1 cellular context compared by ENCODE assay signal in genomic region chr6:3471286-3471685, GRCh38.
TF ChIP-seq lines count a peak whose summit lies in the region.

No MANE protein-coding gene starts in this region.

TF ChIP-seq in HepG2, 621 proteins besides CTCF, POLR2A, EP300 and RAD21:
- TF ChIP-seq ZBTB26 (CRISPR knock-in tag; IDR thresholded peaks at IDR 0.05; ENCODE audit: borderline replicate concordance) (no peak), E2F1 (CRISPR knock-in tag; IDR thresholded peaks at IDR 0.05) (no peak), PRMT3 (CRISPR knock-in tag; IDR thresholded peaks at IDR 0.05; ENCODE audit: borderline replicate concordance, low read depth) (no peak), ELK4 (CRISPR knock-in tag; IDR thresholded peaks at IDR 0.05; ENCODE audit: borderline replicate concordance) (no peak), FOSL2 (CRISPR knock-in tag; IDR thresholded peaks at IDR 0.05) (no peak), ZNF605 (CRISPR knock-in tag; IDR thresholded peaks at IDR 0.05) (no peak), ZBTB39 (CRISPR knock-in tag; IDR thresholded peaks at IDR 0.05) (no peak), ZNF563 (CRISPR knock-in tag; IDR thresholded peaks at IDR 0.05) (no peak), RFXAP (CRISPR knock-in tag; IDR thresholded peaks at IDR 0.05; ENCODE audit: borderline replicate concordance) (no peak), IKZF1 (IDR thresholded peaks at IDR 0.05) (no peak), ZNF678 (CRISPR knock-in tag; IDR thresholded peaks at IDR 0.05) (no peak), ZNF3 (CRISPR knock-in tag; IDR thresholded peaks at IDR 0.05) (no peak), MYC (CRISPR knock-in tag; IDR thresholded peaks at IDR 0.05; ENCODE audit: borderline replicate concordance) (no peak), ONECUT2 (CRISPR knock-in tag; IDR thresholded peaks at IDR 0.05) (no peak), ZNF451 (CRISPR knock-in tag; IDR thresholded peaks at IDR 0.05) (no peak), HNF1A (IDR thresholded peaks at IDR 0.05; ENCODE audit: low read depth) (no peak), HNF1A (CRISPR knock-in tag; IDR thresholded peaks at IDR 0.05; ENCODE audit: borderline replicate concordance) (no peak), ZMYM2 (CRISPR knock-in tag; IDR thresholded peaks at IDR 0.05) (no peak), ZFP1 (CRISPR knock-in tag; IDR thresholded peaks at IDR 0.05) (no peak), ZNF503 (CRISPR knock-in tag; IDR thresholded peaks at IDR 0.05) (no peak), REL (CRISPR knock-in tag; conservative IDR thresholded peaks at IDR 0.05) (no peak)
